25 cellular contexts compared by ENCODE assay signal in genomic region chr17:82060001-82060380, GRCh38.
"Had no signal": no experiment of that assay in that cellular context is flagged by ENCODE, and none has a peak within 500 bp of the region (broad histone marks: within the 10 kb centered on the region; RNA-seq: fewer than 3 reads in every experiment).

No MANE protein-coding gene starts in this region.

- H3K27me3 ChIP-seq: brain microvascular endothelial cell, left lung, suprapubic skin, vagina had no signal

- H3K9me3 ChIP-seq: left lung, suprapubic skin, vagina had no signal

- ATAC-seq: activated CD8-positive, alpha-beta T cell treated with anti-CD3 and anti-CD28 coated beads, Interleukin-2, amount 10 ng/mL, durations not matched to agents 7 days and 5 days; activated naive CD8-positive, alpha-beta T cell treated with anti-CD3 and anti-CD28 coated beads, Interleukin-2, amount 50 U/mL, for 24 hours; left lung; stimulated activated naive CD8-positive, alpha-beta T cell treated with anti-CD3 and anti-CD28 coated beads, Interleukin-15, amount 100 ng/mL, for 72 hours had no signal

- H3K4me3 Mint-ChIP-seq: activated CD4-positive, alpha-beta T cell treated with anti-CD3 and anti-CD28 coated beads, Interleukin-2, amount 10 ng/mL, durations not matched to agents 7 days and 5 days; activated CD8-positive, alpha-beta T cell treated with anti-CD3 and anti-CD28 coated beads, Interleukin-2, amount 10 ng/mL, durations not matched to agents 7 days and 5 days; activated naive CD4-positive, alpha-beta T cell treated with anti-CD3 and anti-CD28 coated beads, Interleukin-2, amount 10 ng/mL, durations not matched to agents 7 days and 5 days; activated naive CD8-positive, alpha-beta T cell treated with anti-CD3 and anti-CD28 coated beads, Interleukin-2, amount 50 U/mL, for 24 hours; central memory CD8-positive, alpha-beta T cell; stimulated activated naive CD8-positive, alpha-beta T cell treated with anti-CD3 and anti-CD28 coated beads, Interleukin-15, amount 100 ng/mL, for 72 hours had no signal

- DNase-seq: activated CD4-positive, alpha-beta T cell treated with anti-CD3 and anti-CD28 coated beads, Interleukin-2, amount 10 ng/mL, durations not matched to agents 7 days and 5 days; activated CD8-positive, alpha-beta T cell treated with anti-CD3 and anti-CD28 coated beads, Interleukin-2, amount 10 ng/mL, durations not matched to agents 7 days and 5 days; activated effector memory CD4-positive, alpha-beta T cell treated with Interleukin-2 at 50 U/mL for 16 hours; activated naive CD4-positive, alpha-beta T cell treated with anti-CD3 and anti-CD28 coated beads, Interleukin-2, amount 10 ng/mL, durations not matched to agents 7 days and 5 days; activated naive CD8-positive, alpha-beta T cell treated with anti-CD3 and anti-CD28 coated beads, Interleukin-2, amount 50 U/mL, for 24 hours; activated T-cell treated with anti-CD3 and anti-CD28 coated beads, Interleukin-2, amount 50 U/mL, for 48 hours; aorta; brain microvascular endothelial cell; hypothalamus; mammary epithelial cell; midbrain; occipital lobe; stimulated activated CD4-positive, alpha-beta T cell treated with anti-CD3 and anti-CD28 coated beads, Interleukin-2, amount 100 ng/mL, for 48 hours; stimulated activated naive CD8-positive, alpha-beta T cell treated with anti-CD3 and anti-CD28 coated beads, Interleukin-15, amount 100 ng/mL, for 72 hours; trophoblast cell had no signal

- H3K9me3 Mint-ChIP-seq: activated CD4-positive, alpha-beta T cell treated with anti-CD3 and anti-CD28 coated beads, Interleukin-2, amount 10 ng/mL, durations not matched to agents 7 days and 5 days; activated naive CD4-positive, alpha-beta T cell treated with anti-CD3 and anti-CD28 coated beads, Interleukin-2, amount 10 ng/mL, durations not matched to agents 7 days and 5 days; activated naive CD8-positive, alpha-beta T cell treated with anti-CD3 and anti-CD28 coated beads, Interleukin-2, amount 50 U/mL, for 24 hours; central memory CD8-positive, alpha-beta T cell; nephron; stimulated activated naive CD8-positive, alpha-beta T cell treated with anti-CD3 and anti-CD28 coated beads, Interleukin-15, amount 100 ng/mL, for 72 hours had no signal

- H3K27ac Mint-ChIP-seq: activated CD4-positive, alpha-beta T cell treated with anti-CD3 and anti-CD28 coated beads, Interleukin-2, amount 10 ng/mL, durations not matched to agents 7 days and 5 days; activated CD8-positive, alpha-beta T cell treated with anti-CD3 and anti-CD28 coated beads, Interleukin-2, amount 10 ng/mL, durations not matched to agents 7 days and 5 days; activated naive CD4-positive, alpha-beta T cell treated with anti-CD3 and anti-CD28 coated beads, Interleukin-2, amount 10 ng/mL, durations not matched to agents 7 days and 5 days; activated naive CD8-positive, alpha-beta T cell treated with anti-CD3 and anti-CD28 coated beads, Interleukin-2, amount 50 U/mL, for 24 hours; nephron; progenitor cell of endocrine pancreas had no signal

- H3K4me1 Mint-ChIP-seq: central memory CD8-positive, alpha-beta T cell; nephron had no signal

- H3K27ac ChIP-seq: brain microvascular endothelial cell, coronary artery, left lung, suprapubic skin, vagina had no signal

- H3K27me3 Mint-ChIP-seq: activated CD4-positive, alpha-beta T cell treated with anti-CD3 and anti-CD28 coated beads, Interleukin-2, amount 10 ng/mL, durations not matched to agents 7 days and 5 days; activated naive CD4-positive, alpha-beta T cell treated with anti-CD3 and anti-CD28 coated beads, Interleukin-2, amount 10 ng/mL, durations not matched to agents 7 days and 5 days; activated naive CD8-positive, alpha-beta T cell treated with anti-CD3 and anti-CD28 coated beads, Interleukin-2, amount 50 U/mL, for 24 hours; central memory CD8-positive, alpha-beta T cell; progenitor cell of endocrine pancreas; stimulated activated naive CD8-positive, alpha-beta T cell treated with anti-CD3 and anti-CD28 coated beads, Interleukin-15, amount 100 ng/mL, for 72 hours had no signal

- H3K4me3 ChIP-seq: coronary artery, left lung, suprapubic skin, vagina had no signal

- FAIRE-seq: frontal cortex, keratinocyte, TTC549 had no signal
